Comparison of ENCODE assay signal across 15 cellular contexts in genomic region chr10:10845826-10846225, GRCh38.
DNase-seq lines count a peak whose midpoint lies in the region; ATAC-seq and TF ChIP-seq lines count a peak whose summit lies in the region.
"Had no signal": no experiment of that assay in that cellular context is flagged by ENCODE, and none has a peak within 500 bp of the region (broad histone marks: within the 10 kb centered on the region; RNA-seq: fewer than 3 reads in every experiment).

No MANE protein-coding gene starts in this region.

- H3K9ac ChIP-seq in neural progenitor cell = no peak overlapping the region
- H3K9ac ChIP-seq: BLaER1 treated with 17β-estradiol and CSF1 and Interleukin-3, amounts not matched to agents 10 nM and 100 nM had no signal

- 95% methylated on average over 10 of the region's 10 CpGs for WGBS in right cardiac atrium

- H3F3A ChIP-seq in neural progenitor cell (ENCODE audit: low read depth) = no peaks in the 10 kb centered on the region

- H3K27me3 ChIP-seq in ACC112 (ENCODE audit: insufficient read depth, low read length) (no peaks in the 10 kb centered on the region), neural progenitor cell (no peaks in the 10 kb centered on the region), right cardiac atrium (ENCODE audit: control insufficient read depth, insufficient read depth) (no peaks in the 10 kb centered on the region), Peyer's patch (no peaks in the 10 kb centered on the region), vagina (no peaks in the 10 kb centered on the region)
- H3K27me3 ChIP-seq: BLaER1 treated with 17β-estradiol and CSF1 and Interleukin-3, amounts not matched to agents 10 nM and 100 nM had no signal

- H3K9me3 Mint-ChIP-seq in brain (peaks cover 8 to 26% (median 13%) of the 10 kb centered on the region in 5 experiments), neural progenitor cell (peaks cover 6% of the 10 kb centered on the region)

- H3K4me2 ChIP-seq in neural progenitor cell = peak overlapping the region; percentile 46
- H3K4me2 ChIP-seq: BLaER1 treated with 17β-estradiol and CSF1 and Interleukin-3, amounts not matched to agents 10 nM and 100 nM had no signal

- H3K27me3 Mint-ChIP-seq in brain (no peaks in the 10 kb centered on the region), neural progenitor cell (ENCODE audit: insufficient read depth, low read depth) (no peaks in the 10 kb centered on the region)

- no peak for ATAC-seq in right cardiac atrium

- H2AFZ ChIP-seq in ACC112 (ENCODE audit: low read length, unreplicated experiment) (peak overlapping the region; percentile 19), neural progenitor cell (replicated peaks) (no peak overlapping the region)

- H4K20me1 ChIP-seq in neural progenitor cell (ENCODE audit: low read depth) = no peaks in the 10 kb centered on the region
- H4K20me1 ChIP-seq: BLaER1 treated with 17β-estradiol and CSF1 and Interleukin-3, amounts not matched to agents 10 nM and 100 nM had no signal

- peaks cover 46% of the 10 kb centered on the region for H3K4me1 Mint-ChIP-seq in brain
- H3K4me1 Mint-ChIP-seq in neural progenitor cell = peaks cover 24% of the 10 kb centered on the region
- H3K4me1 Mint-ChIP-seq: CD4-positive, CD25-positive, alpha-beta regulatory T cell had no signal

- H3K4me1 ChIP-seq in ACC112 (ENCODE audit: control insufficient read depth, insufficient read depth, low read length, unreplicated experiment) = peaks cover 4% of the 10 kb centered on the region
- H3K4me1 ChIP-seq in neural progenitor cell = peaks cover 14% of the 10 kb centered on the region
- peaks cover 3% of the 10 kb centered on the region for H3K4me1 ChIP-seq in right cardiac atrium (ENCODE audit: control insufficient read depth, insufficient read depth, low read length)
- H3K4me1 ChIP-seq in Peyer's patch = no peaks in the 10 kb centered on the region
- no peaks in the 10 kb centered on the region for H3K4me1 ChIP-seq in vagina
- H3K4me1 ChIP-seq: BLaER1 treated with 17β-estradiol and CSF1 and Interleukin-3, amounts not matched to agents 10 nM and 100 nM had no signal

- peak overlapping the region; percentile 2 to 82 (median 11) for H3K27ac Mint-ChIP-seq in brain
- H3K27ac Mint-ChIP-seq in neural progenitor cell = no peak overlapping the region
- H3K27ac Mint-ChIP-seq: CD4-positive, CD25-positive, alpha-beta regulatory T cell had no signal

- H3K27ac ChIP-seq in ACC112 (ENCODE audit: low read depth, low read length) = no peak overlapping the region
- no peak overlapping the region for H3K27ac ChIP-seq in neural progenitor cell
- no peak overlapping the region for H3K27ac ChIP-seq in right cardiac atrium (ENCODE audit: low read length)
- peak overlapping the region in 2 of 4 donors; percentile 7 to 23 for H3K27ac ChIP-seq in Peyer's patch
- H3K27ac ChIP-seq in vagina = no peak overlapping the region
- H3K27ac ChIP-seq: BLaER1 treated with 17β-estradiol and CSF1 and Interleukin-3, amounts not matched to agents 10 nM and 100 nM had no signal

- H3K36me3 ChIP-seq in ACC112 (ENCODE audit: insufficient read depth, low read length) (no peaks in the 10 kb centered on the region), neural progenitor cell (no peaks in the 10 kb centered on the region), Peyer's patch (no peaks in the 10 kb centered on the region), vagina (no peaks in the 10 kb centered on the region)
- H3K36me3 ChIP-seq: BLaER1 treated with 17β-estradiol and CSF1 and Interleukin-3, amounts not matched to agents 10 nM and 100 nM had no signal

- no peaks in the 10 kb centered on the region for H3K79me2 ChIP-seq in ACC112 (ENCODE audit: control insufficient read depth, insufficient read depth, low read length, unreplicated experiment)
- H3K79me2 ChIP-seq in neural progenitor cell (ENCODE audit: low read depth) = no peaks in the 10 kb centered on the region

- H3K9me3 ChIP-seq in neural progenitor cell (ENCODE audit: low read depth) (no peaks in the 10 kb centered on the region), right cardiac atrium (ENCODE audit: control insufficient read depth, low read length) (no peaks in the 10 kb centered on the region), Peyer's patch (no peaks in the 10 kb centered on the region), vagina (no peaks in the 10 kb centered on the region)

- H3K4me3 Mint-ChIP-seq in brain (no peak overlapping the region), neural progenitor cell (no peak overlapping the region)
- H3K4me3 Mint-ChIP-seq: CD4-positive, CD25-positive, alpha-beta regulatory T cell had no signal

- H3K36me3 Mint-ChIP-seq in brain (peaks cover 5% of the 10 kb centered on the region), neural progenitor cell (peaks cover 2% of the 10 kb centered on the region)
- H3K36me3 Mint-ChIP-seq: CD4-positive, CD25-positive, alpha-beta regulatory T cell had no signal

- TF ChIP-seq CTCF in brain (conservative IDR thresholded peaks at IDR 0.05) = no peak
- no peak for TF ChIP-seq CTCF in fibroblast of mammary gland (conservative IDR thresholded peaks at IDR 0.05; ENCODE audit: control insufficient read depth, insufficient read depth, low read depth, low read length)
- no peak for TF ChIP-seq CTCF in neural progenitor cell (IDR thresholded peaks at IDR 0.05)
- TF ChIP-seq CTCF in Peyer's patch (IDR thresholded peaks at IDR 0.05) = no peak
- no peak for TF ChIP-seq CTCF in vagina (IDR thresholded peaks at IDR 0.05)

- intact Hi-C loops in right cardiac atrium (cut with DNase I) (no loop called here), vagina (cut with DNase I) (no loop called here)

- H3K4me3 ChIP-seq in ACC112 (ENCODE audit: low read depth, low read length) (peak overlapping the region; percentile 37), fibroblast of mammary gland (ENCODE audit: control insufficient read depth, low read depth, low read length) (no peak overlapping the region), neural progenitor cell (no peak overlapping the region), right cardiac atrium (ENCODE audit: low read length) (no peak overlapping the region), Peyer's patch (no peak overlapping the region), vagina (peak overlapping the region in 1 of 2 donors; percentile 16)
- H3K4me3 ChIP-seq: BLaER1 treated with 17β-estradiol and CSF1 and Interleukin-3, amounts not matched to agents 10 nM and 100 nM had no signal

- TF ChIP-seq POLR2A in Peyer's patch (IDR thresholded peaks at IDR 0.05) = no peak
- no peak for TF ChIP-seq POLR2A in vagina (IDR thresholded peaks at IDR 0.05)

- DNase-seq in fibroblast of mammary gland (ENCODE audit: low read depth) (peak; percentile 62), neural progenitor cell (ENCODE audit: low spot score) (no peak), right cardiac atrium (no peak), Peyer's patch (no peak), vagina (ENCODE audit: extremely low spot score in 2 of 2) (no peak)
- DNase-seq in activated CD4-positive, alpha-beta T cell treated with anti-CD3 and anti-CD28 coated beads, Interleukin-2, amount 50 U/mL, for 48 hours = no peak
- DNase-seq: 8988T; ACHN; Calu3; CD4-positive, CD25-positive, alpha-beta regulatory T cell; DMS 273 treated with DMSO at 0.1 percent for 48 hours; H7 had no signal
